In the genomic region with DNA sequence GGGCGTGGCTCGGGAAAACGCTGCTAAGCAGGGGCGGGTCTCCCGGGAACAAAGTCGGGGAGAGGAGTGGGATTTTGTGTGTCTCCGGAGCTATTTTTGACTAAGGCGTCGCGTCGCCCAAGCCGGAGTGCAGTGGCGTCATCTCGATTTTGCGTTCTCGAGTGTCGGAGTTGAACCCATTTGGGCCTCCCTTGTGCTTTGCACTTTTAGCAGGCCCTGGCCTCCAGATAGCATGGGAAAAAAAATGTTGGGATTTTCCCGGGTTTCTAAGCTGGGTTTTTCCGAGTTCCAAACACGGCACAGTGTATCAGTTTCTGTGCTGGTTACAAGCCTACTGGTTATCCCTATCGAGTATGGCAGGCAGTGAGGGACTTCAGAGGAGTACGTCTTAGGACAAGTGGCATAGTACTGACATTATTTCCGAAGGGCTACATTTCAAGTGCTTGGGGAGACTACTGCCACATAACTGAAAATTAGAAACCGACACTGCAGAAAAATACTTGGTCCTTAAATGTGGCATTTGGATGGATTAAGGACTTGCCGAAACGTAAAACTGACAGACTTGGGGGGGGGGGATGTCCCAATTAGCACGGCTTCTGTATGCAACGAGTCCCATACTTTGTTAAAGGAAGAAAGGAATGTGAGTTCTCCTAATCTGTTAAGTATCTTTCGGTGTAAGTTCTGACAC, we compare ENCODE assay signal across 8 cellular contexts.
DNase-seq lines count a peak whose midpoint lies in the region; ATAC-seq and TF ChIP-seq lines count a peak whose summit lies in the region.

No MANE protein-coding gene starts in this region.

- intact Hi-C loops in activated CD8-positive, alpha-beta T cell treated with anti-CD3 and anti-CD28 coated beads for 36 hours (cut with micrococcal nuclease), result loop anchor here (1.0 to 5.0 kb wide), 2 partner anchors 33 to 40 kb away; a partner anchor contains a TSS

- peak; percentile 12 for ATAC-seq in GM18868 (IDR thresholded peaks at IDR 0.05; ENCODE audit: unreplicated experiment)
- peak; percentile 13 for ATAC-seq in HG03108 (IDR thresholded peaks at IDR 0.05; ENCODE audit: unreplicated experiment)
- ATAC-seq in activated CD8-positive, alpha-beta T cell treated with anti-CD3 and anti-CD28 coated beads for 36 hours, result peak; percentile 42

- H3K27ac Mint-ChIP-seq in activated CD8-positive, alpha-beta T cell treated with anti-CD3 and anti-CD28 coated beads for 36 hours, result peak overlapping the region; percentile 93
- H3K27ac Mint-ChIP-seq in endothelial cell (ENCODE audit: unreplicated experiment), result peak overlapping the region; percentile 98

- H3K27ac ChIP-seq in AG04450 (ENCODE audit: low read depth, low read length) (peak overlapping the region; percentile 97), muscle layer of colon (ENCODE audit: low read depth, low read length) (peak overlapping the region; percentile 98)

- H3K36me3 ChIP-seq in muscle layer of colon (ENCODE audit: insufficient read depth, low read length), result no peaks in the 10 kb centered on the region

- H3K4me3 ChIP-seq in AG04450 (ENCODE audit: low read depth, low read length) (peak overlapping the region; percentile 83), muscle layer of colon (ENCODE audit: low read depth in 1 of 2, low read length in 2 of 2) (peak overlapping the region; percentile 75 to 84)

- H3K4me1 Mint-ChIP-seq in activated CD8-positive, alpha-beta T cell treated with anti-CD3 and anti-CD28 coated beads for 36 hours (ENCODE audit: low read depth), result peaks cover 37% of the 10 kb centered on the region
- peaks cover 27% of the 10 kb centered on the region for H3K4me1 Mint-ChIP-seq in endothelial cell (ENCODE audit: unreplicated experiment)

- H3K4me3 Mint-ChIP-seq in activated CD8-positive, alpha-beta T cell treated with anti-CD3 and anti-CD28 coated beads for 36 hours, result peak overlapping the region; percentile 88
- H3K4me3 Mint-ChIP-seq in endothelial cell (ENCODE audit: unreplicated experiment), result peak overlapping the region; percentile 90

- CTCF ChIA-PET in AG04450 (lab: Charles Lee), result interaction anchor here (0.6 to 1.0 kb wide), 2 partner anchors 33 to 1682 kb away, joined by 3 to 4 read pairs; a partner anchor contains a TSS
- CTCF ChIA-PET in activated CD8-positive, alpha-beta T cell treated with anti-CD3 and anti-CD28 coated beads for 36 hours (lab: Charles Lee), result interaction anchor here (0.7 to 2.5 kb wide), 3 partner anchors 33 to 48 kb away, joined by 3 to 14 read pairs (median 7); a partner anchor contains a TSS

- peaks cover 18% of the 10 kb centered on the region for H3K4me1 ChIP-seq in muscle layer of colon (ENCODE audit: insufficient read depth, low read length)

- TF ChIP-seq CTCF in AG04450 (IDR thresholded peaks at IDR 0.05; ENCODE audit: low read depth, low read length) (no peak), endothelial cell (IDR thresholded peaks at IDR 0.05; ENCODE audit: unreplicated experiment) (no peak)
- no peak for TF ChIP-seq CTCF in activated CD8-positive, alpha-beta T cell treated with anti-CD3 and anti-CD28 coated beads for 36 hours (IDR thresholded peaks at IDR 0.05)

- POLR2A ChIA-PET in AG04450 (lab: Yijun Ruan, JAX), result interaction anchor here (0.7 to 6.6 kb wide), 27 partner anchors 14 to 1681 kb away, joined by 3 to 545 read pairs (median 12); a partner anchor contains a TSS
- POLR2A ChIA-PET in activated CD8-positive, alpha-beta T cell treated with anti-CD3 and anti-CD28 coated beads for 36 hours (lab: Charles Lee), result interaction anchor here (0.5 to 8.4 kb wide), 46 partner anchors 8 to 1735 kb away, joined by 3 to 1225 read pairs (median 7); a partner anchor contains a TSS

- no peaks in the 10 kb centered on the region for H3K9me3 Mint-ChIP-seq in activated CD8-positive, alpha-beta T cell treated with anti-CD3 and anti-CD28 coated beads for 36 hours
- no peaks in the 10 kb centered on the region for H3K9me3 Mint-ChIP-seq in endothelial cell (ENCODE audit: unreplicated experiment)

- peaks cover 14% of the 10 kb centered on the region for H3K27me3 Mint-ChIP-seq in activated CD8-positive, alpha-beta T cell treated with anti-CD3 and anti-CD28 coated beads for 36 hours
- peaks cover 20% of the 10 kb centered on the region for H3K27me3 Mint-ChIP-seq in endothelial cell (ENCODE audit: unreplicated experiment)

- DNase-seq in AG04450 (ENCODE audit: low read depth, low spot score), result no peak
- DNase-seq in NCI-H69 (lab: John Stamatoyannopoulos, UW), result peak; percentile 90
- DNase-seq in activated CD8-positive, alpha-beta T cell treated with anti-CD3 and anti-CD28 coated beads for 36 hours, result peak; percentile 85
- DNase-seq in endothelial cell (ENCODE audit: low spot score), result peak; percentile 69
- DNase-seq in stimulated activated naive CD4-positive, alpha-beta T cell treated with Interleukin-2 at 50 U/mL for 16 hours (lab: John Stamatoyannopoulos, UW), result peak; percentile 39

- H3K9me3 ChIP-seq in AG04450 (ENCODE audit: control insufficient read depth, insufficient read depth, low read length) (no peaks in the 10 kb centered on the region; the same call in 1 of the 2 replicates), muscle layer of colon (ENCODE audit: low read length) (no peaks in the 10 kb centered on the region)

- peaks cover 25% of the 10 kb centered on the region for H3K36me3 Mint-ChIP-seq in activated CD8-positive, alpha-beta T cell treated with anti-CD3 and anti-CD28 coated beads for 36 hours (ENCODE audit: low read depth)
- H3K36me3 Mint-ChIP-seq in endothelial cell (ENCODE audit: low read depth, unreplicated experiment), result peaks cover 9% of the 10 kb centered on the region

- peak overlapping the region; percentile 85 for H3K9ac ChIP-seq in muscle layer of colon (ENCODE audit: low read length)

- H3K27me3 ChIP-seq in AG04450 (ENCODE audit: control insufficient read depth, insufficient read depth, low read length) (no peaks in the 10 kb centered on the region), muscle layer of colon (ENCODE audit: control insufficient read depth in 1 of 2, insufficient read depth in 2 of 2, low read length in 2 of 2) (no peaks in the 10 kb centered on the region)
